ENCODE assay signal across 1 cellular context in the genomic region with DNA sequence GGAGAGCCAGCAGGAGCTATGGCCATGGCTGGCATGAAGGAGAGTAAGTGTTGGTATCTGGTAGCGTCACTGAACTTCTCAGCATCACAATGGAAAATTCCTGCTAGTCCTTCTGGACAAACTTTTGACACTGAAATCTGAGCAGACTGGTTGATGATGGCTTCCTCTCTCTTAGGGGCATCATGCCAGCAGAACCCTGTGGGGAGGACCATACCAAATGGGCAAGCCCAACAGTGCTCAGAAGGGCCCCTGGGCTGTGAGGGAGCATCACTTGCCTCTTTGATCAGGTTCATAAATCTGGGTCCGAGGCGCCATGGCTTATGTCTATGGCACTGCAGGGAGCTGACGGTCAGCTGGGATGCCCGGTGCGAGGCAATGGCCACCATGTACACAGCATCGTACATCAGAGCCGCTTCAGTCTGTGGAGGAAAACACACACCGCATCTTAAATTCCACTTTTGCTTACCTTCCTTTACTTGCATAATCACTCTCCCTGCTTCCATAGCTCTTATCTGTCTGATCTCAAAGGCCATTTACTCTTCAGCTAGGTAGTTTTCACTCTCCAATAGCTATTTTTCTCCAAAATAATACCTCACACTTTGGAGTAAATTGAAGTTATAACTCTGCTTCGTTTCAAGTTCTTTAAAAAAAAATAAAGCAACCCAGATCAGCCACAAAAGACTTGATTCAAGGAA.
A peak's percentile ranks its signal among the peaks of the same experiment; 100 is the strongest.
TF ChIP-seq lines count a peak whose summit lies in the region.

No MANE protein-coding gene starts in this region.

TF ChIP-seq in K562, 482 proteins besides CTCF, POLR2A, EP300 and RAD21 (continued from another document and continues in another):
- no peak for TF ChIP-seq NUFIP1 (IDR thresholded peaks at IDR 0.05; ENCODE audit: partially characterized antibody)
- TF ChIP-seq, protein P1, sequence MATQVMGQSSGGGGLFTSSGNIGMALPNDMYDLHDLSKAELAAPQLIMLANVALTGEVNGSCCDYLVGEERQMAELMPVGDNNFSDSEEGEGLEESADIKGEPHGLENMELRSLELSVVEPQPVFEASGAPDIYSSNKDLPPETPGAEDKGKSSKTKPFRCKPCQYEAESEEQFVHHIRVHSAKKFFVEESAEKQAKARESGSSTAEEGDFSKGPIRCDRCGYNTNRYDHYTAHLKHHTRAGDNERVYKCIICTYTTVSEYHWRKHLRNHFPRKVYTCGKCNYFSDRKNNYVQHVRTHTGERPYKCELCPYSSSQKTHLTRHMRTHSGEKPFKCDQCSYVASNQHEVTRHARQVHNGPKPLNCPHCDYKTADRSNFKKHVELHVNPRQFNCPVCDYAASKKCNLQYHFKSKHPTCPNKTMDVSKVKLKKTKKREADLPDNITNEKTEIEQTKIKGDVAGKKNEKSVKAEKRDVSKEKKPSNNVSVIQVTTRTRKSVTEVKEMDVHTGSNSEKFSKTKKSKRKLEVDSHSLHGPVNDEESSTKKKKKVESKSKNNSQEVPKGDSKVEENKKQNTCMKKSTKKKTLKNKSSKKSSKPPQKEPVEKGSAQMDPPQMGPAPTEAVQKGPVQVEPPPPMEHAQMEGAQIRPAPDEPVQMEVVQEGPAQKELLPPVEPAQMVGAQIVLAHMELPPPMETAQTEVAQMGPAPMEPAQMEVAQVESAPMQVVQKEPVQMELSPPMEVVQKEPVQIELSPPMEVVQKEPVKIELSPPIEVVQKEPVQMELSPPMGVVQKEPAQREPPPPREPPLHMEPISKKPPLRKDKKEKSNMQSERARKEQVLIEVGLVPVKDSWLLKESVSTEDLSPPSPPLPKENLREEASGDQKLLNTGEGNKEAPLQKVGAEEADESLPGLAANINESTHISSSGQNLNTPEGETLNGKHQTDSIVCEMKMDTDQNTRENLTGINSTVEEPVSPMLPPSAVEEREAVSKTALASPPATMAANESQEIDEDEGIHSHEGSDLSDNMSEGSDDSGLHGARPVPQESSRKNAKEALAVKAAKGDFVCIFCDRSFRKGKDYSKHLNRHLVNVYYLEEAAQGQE (CRISPR knock-in tag; IDR thresholded peaks at IDR 0.05; ENCODE audit: low read depth) = peak; percentile 69; the same call in 1 of the 2 replicates
- no peak for TF ChIP-seq ZFP36 (IDR thresholded peaks at IDR 0.05; ENCODE audit: low read depth, low read length, partially characterized antibody)
- TF ChIP-seq BCOR (IDR thresholded peaks at IDR 0.05) = no peak
- TF ChIP-seq ZNF133 (CRISPR knock-in tag; IDR thresholded peaks at IDR 0.05) = 0 out of 2 replicates have a peak, but pooled peaks have one; percentile 73
- peak; percentile 7 for TF ChIP-seq TCFL5 (CRISPR knock-in tag; conservative IDR thresholded peaks at IDR 0.05)
- TF ChIP-seq ZNF408 (CRISPR knock-in tag; IDR thresholded peaks at IDR 0.05; ENCODE audit: low read depth) = no peak
- no peak; the same call in 1 of the 2 replicates for TF ChIP-seq ZNF589 (CRISPR knock-in tag; IDR thresholded peaks at IDR 0.05; ENCODE audit: low read depth)
- TF ChIP-seq ZNF316 (IDR thresholded peaks at IDR 0.05) = no peak
- no peak for TF ChIP-seq EZH2 (IDR thresholded peaks at IDR 0.05; ENCODE audit: borderline replicate concordance, low read depth, low read length)
- TF ChIP-seq ZNF766 (CRISPR knock-in tag; conservative IDR thresholded peaks at IDR 0.05) = peak; percentile 42; the same call in 1 of the 2 replicates
- TF ChIP-seq, protein P2, sequence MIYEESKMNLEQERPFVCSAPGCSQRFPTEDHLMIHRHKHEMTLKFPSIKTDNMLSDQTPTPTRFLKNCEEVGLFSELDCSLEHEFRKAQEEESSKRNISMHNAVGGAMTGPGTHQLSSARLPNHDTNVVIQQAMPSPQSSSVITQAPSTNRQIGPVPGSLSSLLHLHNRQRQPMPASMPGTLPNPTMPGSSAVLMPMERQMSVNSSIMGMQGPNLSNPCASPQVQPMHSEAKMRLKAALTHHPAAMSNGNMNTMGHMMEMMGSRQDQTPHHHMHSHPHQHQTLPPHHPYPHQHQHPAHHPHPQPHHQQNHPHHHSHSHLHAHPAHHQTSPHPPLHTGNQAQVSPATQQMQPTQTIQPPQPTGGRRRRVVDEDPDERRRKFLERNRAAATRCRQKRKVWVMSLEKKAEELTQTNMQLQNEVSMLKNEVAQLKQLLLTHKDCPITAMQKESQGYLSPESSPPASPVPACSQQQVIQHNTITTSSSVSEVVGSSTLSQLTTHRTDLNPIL (CRISPR knock-in tag; IDR thresholded peaks at IDR 0.05) = no peak
- peak; percentile 28; the same call in 1 of the 2 replicates for TF ChIP-seq PTRF (tag; IDR thresholded peaks at IDR 0.05)
- TF ChIP-seq RHOXF2B (CRISPR knock-in tag; conservative IDR thresholded peaks at IDR 0.05) = peak; percentile 85; the same call in 1 of the 2 replicates
- TF ChIP-seq, protein P3, sequence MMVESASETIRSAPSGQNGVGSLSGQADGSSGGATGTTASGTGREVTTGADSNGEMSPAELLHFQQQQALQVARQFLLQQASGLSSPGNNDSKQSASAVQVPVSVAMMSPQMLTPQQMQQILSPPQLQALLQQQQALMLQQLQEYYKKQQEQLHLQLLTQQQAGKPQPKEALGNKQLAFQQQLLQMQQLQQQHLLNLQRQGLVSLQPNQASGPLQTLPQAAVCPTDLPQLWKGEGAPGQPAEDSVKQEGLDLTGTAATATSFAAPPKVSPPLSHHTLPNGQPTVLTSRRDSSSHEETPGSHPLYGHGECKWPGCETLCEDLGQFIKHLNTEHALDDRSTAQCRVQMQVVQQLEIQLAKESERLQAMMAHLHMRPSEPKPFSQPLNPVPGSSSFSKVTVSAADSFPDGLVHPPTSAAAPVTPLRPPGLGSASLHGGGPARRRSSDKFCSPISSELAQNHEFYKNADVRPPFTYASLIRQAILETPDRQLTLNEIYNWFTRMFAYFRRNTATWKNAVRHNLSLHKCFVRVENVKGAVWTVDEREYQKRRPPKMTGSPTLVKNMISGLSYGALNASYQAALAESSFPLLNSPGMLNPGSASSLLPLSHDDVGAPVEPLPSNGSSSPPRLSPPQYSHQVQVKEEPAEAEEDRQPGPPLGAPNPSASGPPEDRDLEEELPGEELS (CRISPR knock-in tag; IDR thresholded peaks at IDR 0.05; ENCODE audit: borderline replicate concordance) = no peak
- no peak for TF ChIP-seq ZNF717 (CRISPR knock-in tag; IDR thresholded peaks at IDR 0.05)
- TF ChIP-seq, protein P4, sequence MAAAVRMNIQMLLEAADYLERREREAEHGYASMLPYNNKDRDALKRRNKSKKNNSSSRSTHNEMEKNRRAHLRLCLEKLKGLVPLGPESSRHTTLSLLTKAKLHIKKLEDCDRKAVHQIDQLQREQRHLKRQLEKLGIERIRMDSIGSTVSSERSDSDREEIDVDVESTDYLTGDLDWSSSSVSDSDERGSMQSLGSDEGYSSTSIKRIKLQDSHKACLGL (CRISPR knock-in tag; IDR thresholded peaks at IDR 0.05; ENCODE audit: borderline replicate concordance, poor library complexity, severe bottlenecking) = no peak
- 0 out of 2 replicates have a peak, but pooled peaks have one; percentile 46 for TF ChIP-seq HOXB6 (CRISPR knock-in tag; IDR thresholded peaks at IDR 0.05; ENCODE audit: borderline replicate concordance)
- no peak for TF ChIP-seq POLR2G (IDR thresholded peaks at IDR 0.05; ENCODE audit: low read depth, low read length)
- TF ChIP-seq ZNF431 (CRISPR knock-in tag; IDR thresholded peaks at IDR 0.05) = no peak
- TF ChIP-seq, protein P5, sequence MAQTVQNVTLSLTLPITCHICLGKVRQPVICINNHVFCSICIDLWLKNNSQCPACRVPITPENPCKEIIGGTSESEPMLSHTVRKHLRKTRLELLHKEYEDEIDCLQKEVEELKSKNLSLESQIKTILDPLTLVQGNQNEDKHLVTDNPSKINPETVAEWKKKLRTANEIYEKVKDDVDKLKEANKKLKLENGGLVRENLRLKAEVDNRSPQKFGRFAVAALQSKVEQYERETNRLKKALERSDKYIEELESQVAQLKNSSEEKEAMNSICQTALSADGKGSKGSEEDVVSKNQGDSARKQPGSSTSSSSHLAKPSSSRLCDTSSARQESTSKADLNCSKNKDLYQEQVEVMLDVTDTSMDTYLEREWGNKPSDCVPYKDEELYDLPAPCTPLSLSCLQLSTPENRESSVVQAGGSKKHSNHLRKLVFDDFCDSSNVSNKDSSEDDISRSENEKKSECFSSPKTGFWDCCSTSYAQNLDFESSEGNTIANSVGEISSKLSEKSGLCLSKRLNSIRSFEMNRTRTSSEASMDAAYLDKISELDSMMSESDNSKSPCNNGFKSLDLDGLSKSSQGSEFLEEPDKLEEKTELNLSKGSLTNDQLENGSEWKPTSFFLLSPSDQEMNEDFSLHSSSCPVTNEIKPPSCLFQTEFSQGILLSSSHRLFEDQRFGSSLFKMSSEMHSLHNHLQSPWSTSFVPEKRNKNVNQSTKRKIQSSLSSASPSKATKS (CRISPR knock-in tag; IDR thresholded peaks at IDR 0.05) = no peak
- no peak for TF ChIP-seq ZSCAN32 (CRISPR knock-in tag; IDR thresholded peaks at IDR 0.05)
- TF ChIP-seq CBX1 (IDR thresholded peaks at IDR 0.05; ENCODE audit: low read depth) = no peak
- TF ChIP-seq, protein P6, sequence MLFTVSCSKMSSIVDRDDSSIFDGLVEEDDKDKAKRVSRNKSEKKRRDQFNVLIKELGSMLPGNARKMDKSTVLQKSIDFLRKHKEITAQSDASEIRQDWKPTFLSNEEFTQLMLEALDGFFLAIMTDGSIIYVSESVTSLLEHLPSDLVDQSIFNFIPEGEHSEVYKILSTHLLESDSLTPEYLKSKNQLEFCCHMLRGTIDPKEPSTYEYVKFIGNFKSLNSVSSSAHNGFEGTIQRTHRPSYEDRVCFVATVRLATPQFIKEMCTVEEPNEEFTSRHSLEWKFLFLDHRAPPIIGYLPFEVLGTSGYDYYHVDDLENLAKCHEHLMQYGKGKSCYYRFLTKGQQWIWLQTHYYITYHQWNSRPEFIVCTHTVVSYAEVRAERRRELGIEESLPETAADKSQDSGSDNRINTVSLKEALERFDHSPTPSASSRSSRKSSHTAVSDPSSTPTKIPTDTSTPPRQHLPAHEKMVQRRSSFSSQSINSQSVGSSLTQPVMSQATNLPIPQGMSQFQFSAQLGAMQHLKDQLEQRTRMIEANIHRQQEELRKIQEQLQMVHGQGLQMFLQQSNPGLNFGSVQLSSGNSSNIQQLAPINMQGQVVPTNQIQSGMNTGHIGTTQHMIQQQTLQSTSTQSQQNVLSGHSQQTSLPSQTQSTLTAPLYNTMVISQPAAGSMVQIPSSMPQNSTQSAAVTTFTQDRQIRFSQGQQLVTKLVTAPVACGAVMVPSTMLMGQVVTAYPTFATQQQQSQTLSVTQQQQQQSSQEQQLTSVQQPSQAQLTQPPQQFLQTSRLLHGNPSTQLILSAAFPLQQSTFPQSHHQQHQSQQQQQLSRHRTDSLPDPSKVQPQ (CRISPR knock-in tag; IDR thresholded peaks at IDR 0.05; ENCODE audit: borderline replicate concordance) = peak; percentile 72
- TF ChIP-seq, protein P7, sequence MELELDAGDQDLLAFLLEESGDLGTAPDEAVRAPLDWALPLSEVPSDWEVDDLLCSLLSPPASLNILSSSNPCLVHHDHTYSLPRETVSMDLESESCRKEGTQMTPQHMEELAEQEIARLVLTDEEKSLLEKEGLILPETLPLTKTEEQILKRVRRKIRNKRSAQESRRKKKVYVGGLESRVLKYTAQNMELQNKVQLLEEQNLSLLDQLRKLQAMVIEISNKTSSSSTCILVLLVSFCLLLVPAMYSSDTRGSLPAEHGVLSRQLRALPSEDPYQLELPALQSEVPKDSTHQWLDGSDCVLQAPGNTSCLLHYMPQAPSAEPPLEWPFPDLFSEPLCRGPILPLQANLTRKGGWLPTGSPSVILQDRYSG (tag; conservative IDR thresholded peaks at IDR 0.05; ENCODE audit: low read depth) = no peak; the same call in 1 of the 2 replicates
- TF ChIP-seq TRIM24 (IDR thresholded peaks at IDR 0.05) = no peak
- no peak for TF ChIP-seq NFIX (CRISPR knock-in tag; IDR thresholded peaks at IDR 0.05; ENCODE audit: low read depth)
- no peak for TF ChIP-seq IFI16 (CRISPR knock-in tag; IDR thresholded peaks at IDR 0.05)
- TF ChIP-seq ZNF282 (CRISPR knock-in tag; IDR thresholded peaks at IDR 0.05) = no peak
- peak; percentile 80 for TF ChIP-seq ELF2 (CRISPR knock-in tag; IDR thresholded peaks at IDR 0.05)
- TF ChIP-seq, protein P8, sequence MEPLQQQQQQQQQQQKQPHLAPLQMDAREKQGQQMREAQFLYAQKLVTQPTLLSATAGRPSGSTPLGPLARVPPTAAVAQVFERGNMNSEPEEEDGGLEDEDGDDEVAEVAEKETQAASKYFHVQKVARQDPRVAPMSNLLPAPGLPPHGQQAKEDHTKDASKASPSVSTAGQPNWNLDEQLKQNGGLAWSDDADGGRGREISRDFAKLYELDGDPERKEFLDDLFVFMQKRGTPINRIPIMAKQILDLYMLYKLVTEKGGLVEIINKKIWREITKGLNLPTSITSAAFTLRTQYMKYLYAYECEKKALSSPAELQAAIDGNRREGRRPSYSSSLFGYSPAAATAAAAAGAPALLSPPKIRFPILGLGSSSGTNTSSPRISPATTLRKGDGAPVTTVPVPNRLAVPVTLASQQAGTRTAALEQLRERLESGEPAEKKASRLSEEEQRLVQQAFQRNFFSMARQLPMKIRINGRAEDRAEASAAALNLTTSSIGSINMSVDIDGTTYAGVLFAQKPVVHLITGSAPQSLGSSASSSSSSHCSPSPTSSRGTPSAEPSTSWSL (CRISPR knock-in tag; IDR thresholded peaks at IDR 0.05; ENCODE audit: borderline replicate concordance) = peak; percentile 77; the same call in 1 of the 2 replicates
- no peak for TF ChIP-seq TBP (optimal IDR thresholded peaks at IDR 0.05; ENCODE audit: low read depth, low read length)
- peak; percentile 73; the same call in 1 of the 2 replicates for TF ChIP-seq BCL6 (CRISPR knock-in tag; IDR thresholded peaks at IDR 0.05)
- TF ChIP-seq ZNF197 (CRISPR knock-in tag; IDR thresholded peaks at IDR 0.05; ENCODE audit: low read depth) = no peak; the same call in 1 of the 2 replicates
- no peak for TF ChIP-seq RBM34 (IDR thresholded peaks at IDR 0.05; ENCODE audit: borderline replicate concordance, insufficient read depth, low read length)
- TF ChIP-seq HSF4 (CRISPR knock-in tag; IDR thresholded peaks at IDR 0.05; ENCODE audit: borderline replicate concordance) = 0 out of 2 replicates have a peak, but pooled peaks have one; percentile 33
- no peak for TF ChIP-seq CHD1 (IDR thresholded peaks at IDR 0.05; ENCODE audit: low read length)
- TF ChIP-seq ZNF436 (CRISPR knock-in tag; IDR thresholded peaks at IDR 0.05) = no peak
- TF ChIP-seq JUND (IDR thresholded peaks at IDR 0.05; ENCODE audit: borderline replicate concordance, low read depth, low read length) = no peak
- TF ChIP-seq JUND (tag; IDR thresholded peaks at IDR 0.05; ENCODE audit: borderline replicate concordance, low read depth, low read length) = no peak; the same call in 1 of the 3 replicates
